Comparison of ENCODE assay signal across 22 cellular contexts in the genomic region with DNA sequence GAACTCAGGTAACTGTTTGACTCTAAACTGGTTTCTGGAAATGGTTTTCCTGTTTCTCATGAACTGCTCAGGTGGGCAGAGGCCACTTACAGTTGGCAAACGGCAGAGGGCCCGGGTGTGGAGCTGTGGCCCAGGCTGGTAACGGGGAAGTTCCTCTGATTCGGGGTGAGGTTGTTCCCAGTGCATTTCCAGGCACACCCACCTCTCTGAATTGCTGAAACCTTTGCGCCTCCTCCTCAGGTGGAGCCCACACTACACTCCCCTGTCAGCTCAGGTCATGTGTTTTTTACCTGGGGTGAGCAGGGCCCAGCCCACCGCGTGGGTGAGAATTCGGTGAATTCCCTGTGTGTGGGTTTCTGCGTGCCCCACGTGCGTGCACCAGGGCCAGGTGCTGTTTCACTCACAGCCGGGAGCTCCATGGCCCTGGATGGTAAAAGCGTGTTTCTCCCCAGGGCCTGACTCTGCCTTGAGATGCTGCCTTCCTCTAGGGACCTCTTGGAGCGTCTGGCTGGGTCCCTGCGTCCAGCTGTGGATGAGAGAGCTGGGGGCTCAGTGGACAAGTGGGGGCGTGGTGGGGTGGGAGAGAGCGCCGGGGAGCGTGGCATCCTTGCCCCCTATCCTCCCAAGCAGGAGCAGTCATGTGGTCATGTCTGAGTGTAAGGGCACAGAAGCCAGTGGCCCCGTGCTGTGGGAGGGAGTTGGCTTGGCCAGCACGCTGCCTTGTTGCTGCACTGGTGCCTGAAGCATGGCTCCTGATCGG. TPM values are rescaled to one million over a fixed set of nuclear protein-coding genes. Genes with fewer than 3 reads are reported as not detected.
DNase-seq lines count a peak whose midpoint lies in the region; ATAC-seq and TF ChIP-seq lines count a peak whose summit lies in the region.
"Had no signal": no experiment of that assay in that cellular context is flagged by ENCODE, and none has a peak within 500 bp of the region (broad histone marks: within the 10 kb centered on the region; RNA-seq: fewer than 3 reads in every experiment).

No MANE protein-coding gene starts in this region.

- TF ChIP-seq POLR2A in Peyer's patch (IDR thresholded peaks at IDR 0.05): no peak

- TF ChIP-seq CTCF in Peyer's patch (IDR thresholded peaks at IDR 0.05): peak in 3 of 6 experiments; percentile 28 to 50 (median 47)

- no peaks in the 10 kb centered on the region for H3K36me3 ChIP-seq in Peyer's patch
- H3K36me3 ChIP-seq in CD4-positive, alpha-beta memory T cell (ENCODE audit: insufficient read depth, low read length): no peaks in the 10 kb centered on the region
- H3K36me3 ChIP-seq: SJCRH30, spleen, uterus had no signal

- H3K4me1 Mint-ChIP-seq in CD4-positive, alpha-beta memory T cell: peaks cover 0 to 2% (median 0%) of the 10 kb centered on the region in 4 donors
- H3K4me1 Mint-ChIP-seq: activated naive CD4-positive, alpha-beta T cell treated with anti-CD3 and anti-CD28 coated beads, Interleukin-2, amount 50 U/mL, for 24 hours; CD4-positive, CD25-positive, alpha-beta regulatory T cell; stimulated activated memory B cell treated with anti-CD40 and anti-IgM and Interleukin-4, amounts not matched to agents 10 μg/mL and 1 μg/mL and 100 μg/mL, for 72 hours had no signal

- H3K4me3 Mint-ChIP-seq in CD4-positive, alpha-beta memory T cell: no peak overlapping the region
- H3K4me3 Mint-ChIP-seq: activated naive CD4-positive, alpha-beta T cell treated with anti-CD3 and anti-CD28 coated beads, Interleukin-2, amount 50 U/mL, for 24 hours; CD4-positive, CD25-positive, alpha-beta regulatory T cell; dendritic cell treated with granulocyte-macrophage colony-stimulating factor and Interleukin-4, amounts not matched to agents 40 ng/mL and 50 ng/mL, for 4 days; naive B cell; stimulated activated memory B cell treated with anti-CD40 and anti-IgM and Interleukin-4, amounts not matched to agents 10 μg/mL and 1 μg/mL and 100 μg/mL, for 72 hours had no signal

- no peaks in the 10 kb centered on the region for H3K36me3 Mint-ChIP-seq in CD4-positive, alpha-beta memory T cell
- H3K36me3 Mint-ChIP-seq: activated naive CD4-positive, alpha-beta T cell treated with anti-CD3 and anti-CD28 coated beads, Interleukin-2, amount 50 U/mL, for 24 hours; CD4-positive, CD25-positive, alpha-beta regulatory T cell; naive B cell had no signal

- no peak for ATAC-seq in sciatic nerve
- ATAC-seq in GM19467 (IDR thresholded peaks at IDR 0.05; ENCODE audit: unreplicated experiment): no peak
- ATAC-seq: stimulated activated memory B cell treated with anti-CD40 and anti-IgM and Interleukin-4, amounts not matched to agents 10 μg/mL and 1 μg/mL and 100 μg/mL, for 72 hours had no signal

- H3K9me3 Mint-ChIP-seq in CD4-positive, alpha-beta memory T cell: peaks cover 0 to 4% (median 0%) of the 10 kb centered on the region in 8 donors
- H3K9me3 Mint-ChIP-seq: activated naive CD4-positive, alpha-beta T cell treated with anti-CD3 and anti-CD28 coated beads, Interleukin-2, amount 50 U/mL, for 24 hours; CD4-positive, CD25-positive, alpha-beta regulatory T cell had no signal

- no peaks in the 10 kb centered on the region for H3K27me3 ChIP-seq in Peyer's patch
- no peaks in the 10 kb centered on the region for H3K27me3 ChIP-seq in CD4-positive, alpha-beta memory T cell (ENCODE audit: insufficient read depth, low read length)
- H3K27me3 ChIP-seq: SJCRH30, uterus had no signal

- H3K4me3 ChIP-seq in Peyer's patch: no peak overlapping the region
- no peak overlapping the region for H3K4me3 ChIP-seq in CD4-positive, alpha-beta memory T cell (ENCODE audit: low read length in 2 of 2)
- H3K4me3 ChIP-seq: SJCRH30, spleen, uterus had no signal

- no peak overlapping the region for H3K27ac ChIP-seq in Peyer's patch
- H3K27ac ChIP-seq in CD4-positive, alpha-beta memory T cell (ENCODE audit: low read depth, low read length): no peak overlapping the region
- H3K27ac ChIP-seq: SJCRH30, spleen, uterus had no signal

- peaks cover 5 to 13% of the 10 kb centered on the region in 2 donors for H3K27me3 Mint-ChIP-seq in CD4-positive, alpha-beta memory T cell
- H3K27me3 Mint-ChIP-seq: activated naive CD4-positive, alpha-beta T cell treated with anti-CD3 and anti-CD28 coated beads, Interleukin-2, amount 50 U/mL, for 24 hours; CD4-positive, CD25-positive, alpha-beta regulatory T cell had no signal

- POLR2A ChIA-PET in CD4-positive, alpha-beta memory T cell (lab: Charles Lee; ENCODE audit: partially characterized antibody): no interaction called here

- peaks cover 0 to 4% (median 0%) of the 10 kb centered on the region in 4 donors for H3K9me3 ChIP-seq in Peyer's patch
- H3K9me3 ChIP-seq in CD4-positive, alpha-beta memory T cell (ENCODE audit: control insufficient read depth in 1 of 2, low read length in 2 of 2): no peaks in the 10 kb centered on the region
- H3K9me3 ChIP-seq: SJCRH30, uterus had no signal

- CTCF ChIA-PET in CD4-positive, alpha-beta memory T cell (lab: Charles Lee; ENCODE audit: partially characterized antibody): no interaction called here

- intact Hi-C loops in sciatic nerve (cut with DNase I): no loop called here
- intact Hi-C loops in CD4-positive, alpha-beta memory T cell (cut with micrococcal nuclease): no loop called here

- H3K27ac Mint-ChIP-seq in CD4-positive, alpha-beta memory T cell: no peak overlapping the region
- H3K27ac Mint-ChIP-seq: activated naive CD4-positive, alpha-beta T cell treated with anti-CD3 and anti-CD28 coated beads, Interleukin-2, amount 50 U/mL, for 24 hours; CD4-positive, CD25-positive, alpha-beta regulatory T cell; dendritic cell treated with granulocyte-macrophage colony-stimulating factor and Interleukin-4, amounts not matched to agents 40 ng/mL and 50 ng/mL, for 4 days; naive B cell; stimulated activated memory B cell treated with anti-CD40 and anti-IgM and Interleukin-4, amounts not matched to agents 10 μg/mL and 1 μg/mL and 100 μg/mL, for 72 hours had no signal

- DNase-seq in CD1c-positive myeloid dendritic cell (ENCODE audit: extremely low spot score) (peak; percentile 2), Peyer's patch (peak in 2 of 3 donors; percentile 55 to 64), islet precursor cell (peak; percentile 50), sciatic nerve (ENCODE audit: low spot score) (peak; percentile 39), LoVo (ENCODE audit: low spot score) (no peak), DMS153 (lab: John Stamatoyannopoulos, UW) (no peak)
- no peak for DNase-seq in CD4-positive, alpha-beta memory T cell
- DNase-seq: activated CD4-positive, alpha-beta T cell treated with anti-CD3 and anti-CD28 coated beads for 1 hour; CD4-positive, CD25-positive, alpha-beta regulatory T cell; H7; KG1; naive B cell; NCI-H524 treated with DMSO at 0.1 percent for 48 hours; SJCRH30; spleen; stimulated activated CD4-positive, alpha-beta T cell treated with anti-CD3 and anti-CD28 coated beads, Interleukin-4, amount 100 ng/mL, for 1 hour; T-helper 1 cell had no signal

- H3K4me1 ChIP-seq in Peyer's patch: no peaks in the 10 kb centered on the region
- H3K4me1 ChIP-seq in CD4-positive, alpha-beta memory T cell (ENCODE audit: insufficient read depth, low read length): no peaks in the 10 kb centered on the region
- H3K4me1 ChIP-seq: uterus had no signal

RNA-seq across cellular contexts. Expression of gene LPCAT1, which starts 33.5 kb away (rescaled TPM):
- total RNA-seq in Peyer's patch: 10 to 100 TPM in 3 of 4 donors, 1 to 10 TPM in 1; 8.8 to 59.4 (median 28.5) TPM
- total RNA-seq in sciatic nerve: 44.4 TPM
- total RNA-seq in CD4-positive, alpha-beta memory T cell: 10 to 100 TPM; 62.8 to 63.6 TPM
- 10 to 100 TPM in 1 of 2 donors, 1 to 10 TPM in 1; 9.0 to 32.2 TPM for polyA plus RNA-seq in CD4-positive, alpha-beta memory T cell

Comparison
In these comparisons a context has a peak if more than half of its experiments do, and no peak if none do; other contexts are left out.
1. DNase-seq: peak in CD1c-positive myeloid dendritic cell (single experiment), Peyer's patch (2 of 3), islet precursor cell (single experiment) and sciatic nerve (single experiment); none in CD4-positive, alpha-beta memory T cell (0 of 5), LoVo (single experiment) and DMS153 (single experiment).